In genomic region chr2:8606226-8606625, GRCh38 we compare ENCODE assay signal across 12 cellular contexts.
DNase-seq lines count a peak whose midpoint lies in the region; ATAC-seq, FAIRE-seq and TF ChIP-seq lines count a peak whose summit lies in the region.
"Had no signal": no experiment of that assay in that cellular context is flagged by ENCODE, and none has a peak within 500 bp of the region (broad histone marks: within the 10 kb centered on the region; RNA-seq: fewer than 3 reads in every experiment).

No MANE protein-coding gene starts in this region.

- H3K9me3 Mint-ChIP-seq in WTC11 = peaks cover 11% of the 10 kb centered on the region
- H3K9me3 Mint-ChIP-seq in CD8-positive, alpha-beta T cell = peaks cover 2% of the 10 kb centered on the region

- no peaks in the 10 kb centered on the region for H3K9me3 ChIP-seq in CD8-positive, alpha-beta T cell (ENCODE audit: low read length)
- H3K9me3 ChIP-seq: left lung had no signal

- no peaks in the 10 kb centered on the region for H3K4me1 ChIP-seq in CD8-positive, alpha-beta T cell (ENCODE audit: insufficient read depth, low read length)

- TF ChIP-seq CTCF in WTC11 (IDR thresholded peaks at IDR 0.05) = no peak
- TF ChIP-seq CTCF in CD8-positive, alpha-beta T cell (IDR thresholded peaks at IDR 0.05) = no peak

- H3K27ac ChIP-seq in CD8-positive, alpha-beta T cell (ENCODE audit: low read depth, low read length) = no peak overlapping the region
- H3K27ac ChIP-seq: left lung had no signal

- H3K27me3 Mint-ChIP-seq in WTC11 (ENCODE audit: low read depth) = peaks cover 7% of the 10 kb centered on the region; the same call in 1 of the 2 replicates
- no peaks in the 10 kb centered on the region for H3K27me3 Mint-ChIP-seq in CD8-positive, alpha-beta T cell (ENCODE audit: low read depth)
- H3K27me3 Mint-ChIP-seq: brain had no signal

- no peak overlapping the region for H3K4me3 ChIP-seq in CD8-positive, alpha-beta T cell (ENCODE audit: low read depth, low read length)
- H3K4me3 ChIP-seq: left lung had no signal

- intact Hi-C loops in posterior vena cava (cut with DNase I) = no loop called here
- intact Hi-C loops in CD8-positive, alpha-beta T cell (cut with DNase I, micrococcal nuclease) = no loop called here

- H3K4me1 Mint-ChIP-seq in WTC11 = peaks cover 13% of the 10 kb centered on the region
- peaks cover 10% of the 10 kb centered on the region for H3K4me1 Mint-ChIP-seq in CD8-positive, alpha-beta T cell (ENCODE audit: low read depth)

- H3K27ac Mint-ChIP-seq in WTC11 = no peak overlapping the region
- H3K27ac Mint-ChIP-seq in CD8-positive, alpha-beta T cell = no peak overlapping the region
- H3K27ac Mint-ChIP-seq: brain had no signal

- peak; percentile 42 for DNase-seq in posterior vena cava (ENCODE audit: low spot score)
- no peak for DNase-seq in WTC11 (ENCODE audit: low spot score)
- DNase-seq in CD8-positive, alpha-beta T cell = no peak
- no peak for DNase-seq in stimulated activated CD4-positive, alpha-beta T cell treated with anti-CD3 and anti-CD28 coated beads, Interleukin-2, amount 100 ng/mL, for 24 hours
- DNase-seq in urothelium cell line (ENCODE audit: low spot score) = no peak
- DNase-seq: left lung, NCI-H2171, posterior cingulate gyrus had no signal

- H3K36me3 ChIP-seq in CD8-positive, alpha-beta T cell (ENCODE audit: insufficient read depth, low read length) = no peaks in the 10 kb centered on the region
- H3K36me3 ChIP-seq: left lung had no signal

- 0 out of 2 replicates have a peak, but pooled peaks cover 2% of the 10 kb centered on the region for H3K36me3 Mint-ChIP-seq in WTC11
- H3K36me3 Mint-ChIP-seq in CD8-positive, alpha-beta T cell = no peaks in the 10 kb centered on the region
- H3K36me3 Mint-ChIP-seq: brain had no signal

- ATAC-seq in GM19023 (IDR thresholded peaks at IDR 0.05; ENCODE audit: unreplicated experiment) (peak; percentile 96), GM21737 (IDR thresholded peaks at IDR 0.05; ENCODE audit: unreplicated experiment) (peak; percentile 89), HG03280 (IDR thresholded peaks at IDR 0.05; ENCODE audit: unreplicated experiment) (peak; percentile 99), WTC11 (no peak)
- no peak for ATAC-seq in CD8-positive, alpha-beta T cell
- ATAC-seq: left lung had no signal

- H3K27me3 ChIP-seq in CD8-positive, alpha-beta T cell (ENCODE audit: insufficient read depth, low read length) = no peaks in the 10 kb centered on the region
- H3K27me3 ChIP-seq: left lung had no signal

- CTCF ChIA-PET in WTC11 (lab: Charles Lee) = no interaction called here
- CTCF ChIA-PET in CD8-positive, alpha-beta T cell (lab: Charles Lee) = no interaction called here

- no peak overlapping the region for H3K4me3 Mint-ChIP-seq in WTC11
- no peak overlapping the region for H3K4me3 Mint-ChIP-seq in CD8-positive, alpha-beta T cell
- H3K4me3 Mint-ChIP-seq: brain had no signal

- no peak for FAIRE-seq in urothelium cell line (lab: Jason Lieb, UNC)

- POLR2A ChIA-PET in WTC11 (lab: Charles Lee) = no interaction called here
- POLR2A ChIA-PET in CD8-positive, alpha-beta T cell (lab: Charles Lee) = no interaction called here

TF ChIP-seq in WTC11, 78 proteins besides CTCF, POLR2A, EP300 and RAD21:
- TF ChIP-seq ZMAT4 (CRISPR knock-in tag; IDR thresholded peaks at IDR 0.05) (no peak), ZNF263 (CRISPR knock-in tag; IDR thresholded peaks at IDR 0.05; ENCODE audit: low read depth) (no peak), RELA (CRISPR knock-in tag; IDR thresholded peaks at IDR 0.05; ENCODE audit: borderline replicate concordance) (no peak), FOXJ3 (CRISPR knock-in tag; IDR thresholded peaks at IDR 0.05; ENCODE audit: borderline replicate concordance) (no peak), JUN (CRISPR knock-in tag; IDR thresholded peaks at IDR 0.05) (no peak), AR (CRISPR knock-in tag; IDR thresholded peaks at IDR 0.05) (no peak), GTF2I (CRISPR knock-in tag; conservative IDR thresholded peaks at IDR 0.05) (no peak), SP1 (CRISPR knock-in tag; conservative IDR thresholded peaks at IDR 0.05) (no peak)

Comparison
In these comparisons a context has a peak if more than half of its experiments do, and no peak if none do; other contexts are left out.
1. ATAC-seq: peak in GM19023 (single experiment), GM21737 (single experiment) and HG03280 (single experiment); none in WTC11 (single experiment) and CD8-positive, alpha-beta T cell (single experiment).